20 cellular contexts compared by ENCODE assay signal in genomic region chr5:62596096-62596495, GRCh38.
"Had no signal": no experiment of that assay in that cellular context is flagged by ENCODE, and none has a peak within 500 bp of the region (broad histone marks: within the 10 kb centered on the region; RNA-seq: fewer than 3 reads in every experiment).

No MANE protein-coding gene starts in this region.

- H3K27me3 Mint-ChIP-seq: dendritic cell treated with granulocyte-macrophage colony-stimulating factor and Interleukin-4, amounts not matched to agents 40 ng/mL and 50 ng/mL, for 4 days; naive B cell had no signal

- H3K4me3 ChIP-seq: adrenal gland, cardiac muscle cell, esophagus muscularis mucosa, left ventricle myocardium inferior, neural progenitor cell, prostate gland, smooth muscle cell, testis, upper lobe of left lung had no signal

- H2AFZ ChIP-seq: neural progenitor cell had no signal

- H3K9me3 ChIP-seq: adrenal gland, esophagus muscularis mucosa, left ventricle myocardium inferior, prostate gland, testis, upper lobe of left lung had no signal

- ATAC-seq: activated T-cell treated with anti-CD3 and anti-CD28 coated beads, Interleukin-2, amount 50 U/mL, for 72 hours; right cardiac atrium; stimulated activated effector memory CD8-positive, alpha-beta T cell treated with anti-CD3 and anti-CD28 coated beads, Interleukin-12 subunit alpha, Interleukin-12 subunit beta, amount 100 ng/mL, for 72 hours had no signal

- H3K9me3 Mint-ChIP-seq: neural progenitor cell; stimulated activated effector memory CD8-positive, alpha-beta T cell treated with anti-CD3 and anti-CD28 coated beads, Interleukin-12 subunit alpha, Interleukin-12 subunit beta, amount 100 ng/mL, for 72 hours had no signal

- H3K4me1 ChIP-seq: esophagus muscularis mucosa, left ventricle myocardium inferior, neural progenitor cell, prostate gland, testis, upper lobe of left lung had no signal

- H3K36me3 ChIP-seq: adrenal gland, prostate gland had no signal

- H3K4me2 ChIP-seq: neural progenitor cell, smooth muscle cell had no signal

- H3K4me1 Mint-ChIP-seq: neural progenitor cell had no signal

- H3K4me3 Mint-ChIP-seq: activated T-cell treated with anti-CD3 and anti-CD28 coated beads, Interleukin-2, amount 50 U/mL, for 72 hours; dendritic cell treated with granulocyte-macrophage colony-stimulating factor and Interleukin-4, amounts not matched to agents 40 ng/mL and 50 ng/mL, for 4 days; naive B cell; neural progenitor cell; stimulated activated effector memory CD8-positive, alpha-beta T cell treated with anti-CD3 and anti-CD28 coated beads, Interleukin-12 subunit alpha, Interleukin-12 subunit beta, amount 100 ng/mL, for 72 hours had no signal

- DNase-seq: activated CD4-positive, alpha-beta T cell treated with anti-CD3 and anti-CD28 coated beads, Interleukin-2, amount 50 U/mL, for 4 hours; activated effector memory CD4-positive, alpha-beta T cell treated with anti-CD3 and anti-CD28 coated beads, Interleukin-2, amount 50 U/mL, for 16 hours; activated naive CD4-positive, alpha-beta T cell treated with anti-CD3 and anti-CD28 coated beads, Interleukin-2, amount 50 U/mL, for 16 hours; activated T-cell treated with anti-CD3 and anti-CD28 coated beads, Interleukin-2, amount 50 U/mL, for 72 hours; effector memory CD4-positive, alpha-beta T cell; kidney glomerular epithelial cell; left ventricle myocardium inferior; naive B cell; right cardiac atrium; stimulated activated CD4-positive, alpha-beta T cell treated with anti-CD3 and anti-CD28 coated beads, Interleukin-4, amount 100 ng/mL, for 24 hours; testis; upper lobe of left lung had no signal

- H3K9ac ChIP-seq: neural progenitor cell had no signal

- H3K27ac Mint-ChIP-seq: activated T-cell treated with anti-CD3 and anti-CD28 coated beads, Interleukin-2, amount 50 U/mL, for 72 hours; dendritic cell treated with granulocyte-macrophage colony-stimulating factor and Interleukin-4, amounts not matched to agents 40 ng/mL and 50 ng/mL, for 4 days; neural progenitor cell; stimulated activated effector memory CD8-positive, alpha-beta T cell treated with anti-CD3 and anti-CD28 coated beads, Interleukin-12 subunit alpha, Interleukin-12 subunit beta, amount 100 ng/mL, for 72 hours had no signal

- H3K27ac ChIP-seq: adrenal gland, cardiac muscle cell, esophagus muscularis mucosa, left ventricle myocardium inferior, neural progenitor cell, prostate gland, testis, upper lobe of left lung had no signal

- H3K27me3 ChIP-seq: adrenal gland, cardiac muscle cell, esophagus muscularis mucosa, neural progenitor cell, testis, upper lobe of left lung had no signal
